In the genomic region with DNA sequence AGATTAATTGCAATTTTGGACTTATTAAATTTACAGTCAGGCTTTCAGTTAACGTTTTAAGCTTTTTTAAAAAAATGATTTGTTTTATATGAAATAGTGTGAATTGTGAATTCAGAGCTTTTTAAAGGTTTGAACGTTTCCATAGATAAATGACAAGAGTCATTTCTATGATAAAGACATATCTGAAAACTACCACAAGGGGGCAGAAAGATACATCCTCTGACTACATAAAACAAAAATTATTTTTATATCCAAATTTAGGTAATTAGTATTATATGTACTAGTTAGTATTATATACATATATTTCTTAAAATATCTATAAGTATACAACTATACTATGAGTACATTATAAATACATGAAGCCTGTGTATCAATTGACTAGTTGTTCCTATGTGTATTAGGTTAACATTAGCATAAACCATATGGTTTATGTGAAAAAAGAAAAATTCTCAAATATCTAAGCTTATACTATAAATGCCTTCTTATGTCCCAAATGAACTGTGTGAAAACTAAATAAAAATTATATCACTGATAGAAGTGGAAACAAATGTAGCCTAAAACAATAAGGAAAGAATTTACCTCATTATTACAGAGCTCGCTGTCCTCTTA, we compare ENCODE assay signal across 7 cellular contexts.
DNase-seq lines count a peak whose midpoint lies in the region; ATAC-seq, FAIRE-seq and TF ChIP-seq lines count a peak whose summit lies in the region.

No MANE protein-coding gene starts in this region.

- no peaks in the 10 kb centered on the region for H4K20me1 ChIP-seq in neural progenitor cell (ENCODE audit: low read depth)

- no peaks in the 10 kb centered on the region for H3K27me3 Mint-ChIP-seq in neural progenitor cell (ENCODE audit: insufficient read depth, low read depth)

- H3K79me2 ChIP-seq in neural progenitor cell (ENCODE audit: low read depth) = no peaks in the 10 kb centered on the region

- H3K27ac ChIP-seq in neural progenitor cell = no peak overlapping the region

- no peak overlapping the region for H3K4me2 ChIP-seq in neural progenitor cell

- H3K4me3 ChIP-seq in bronchial epithelial cell (ENCODE audit: low read depth, low read length) = no peak overlapping the region
- no peak overlapping the region for H3K4me3 ChIP-seq in neural progenitor cell

- H3K4me1 Mint-ChIP-seq in neural progenitor cell = peaks cover 15% of the 10 kb centered on the region

- DNase-seq in EL (peak; percentile 8), M059J (ENCODE audit: low read depth) (peak; percentile 24), bronchial epithelial cell (ENCODE audit: low read depth) (peak; percentile 29), neural progenitor cell (ENCODE audit: low spot score) (peak; percentile 39)
- no peak for DNase-seq in effector CD4-positive, alpha-beta T cell

- H3K27me3 ChIP-seq in bronchial epithelial cell (ENCODE audit: control insufficient read depth, insufficient read depth, low read length) (peaks cover 1% of the 10 kb centered on the region), neural progenitor cell (peaks cover 9% of the 10 kb centered on the region)

- TF ChIP-seq CTCF in bronchial epithelial cell (IDR thresholded peaks at IDR 0.05; ENCODE audit: insufficient read depth, low read length, severe bottlenecking) (peak; percentile 11), neural progenitor cell (IDR thresholded peaks at IDR 0.05) (peak; percentile 70)

- no peak overlapping the region for H3K4me3 Mint-ChIP-seq in neural progenitor cell

- no peak for ATAC-seq in HG03095 (IDR thresholded peaks at IDR 0.05; ENCODE audit: unreplicated experiment)
- ATAC-seq in HG02623 (IDR thresholded peaks at IDR 0.05; ENCODE audit: unreplicated experiment) = no peak

- H3K9me3 ChIP-seq in neural progenitor cell (ENCODE audit: low read depth) = no peaks in the 10 kb centered on the region

- H3K9ac ChIP-seq in neural progenitor cell = no peak overlapping the region

- peaks cover 31% of the 10 kb centered on the region for H3K4me1 ChIP-seq in neural progenitor cell

- FAIRE-seq in bronchial epithelial cell (lab: Jason Lieb, UNC) = no peak

- no peak overlapping the region for H2AFZ ChIP-seq in neural progenitor cell (replicated peaks)

- H3K27ac Mint-ChIP-seq in neural progenitor cell = no peak overlapping the region

- peaks cover 26% of the 10 kb centered on the region for H3F3A ChIP-seq in neural progenitor cell (ENCODE audit: low read depth)

- no peaks in the 10 kb centered on the region for H3K9me3 Mint-ChIP-seq in neural progenitor cell

- H3K36me3 ChIP-seq in bronchial epithelial cell (ENCODE audit: control insufficient read depth, insufficient read depth, low read length) = no peaks in the 10 kb centered on the region
- no peaks in the 10 kb centered on the region for H3K36me3 ChIP-seq in neural progenitor cell

- no peaks in the 10 kb centered on the region for H3K36me3 Mint-ChIP-seq in neural progenitor cell
